In genomic region chr13:40235160-40235796, GRCh38 we compare ENCODE assay signal across 15 cellular contexts.
DNase-seq lines count a peak whose midpoint lies in the region; ATAC-seq and TF ChIP-seq lines count a peak whose summit lies in the region.
"Had no signal": no experiment of that assay in that cellular context is flagged by ENCODE, and none has a peak within 500 bp of the region (broad histone marks: within the 10 kb centered on the region; RNA-seq: fewer than 3 reads in every experiment).

No MANE protein-coding gene starts in this region.

- H3K27me3 ChIP-seq in PC-3 (ENCODE audit: low read length), result no peaks in the 10 kb centered on the region
- no peaks in the 10 kb centered on the region for H3K27me3 ChIP-seq in subcutaneous abdominal adipose tissue (ENCODE audit: control insufficient read depth in 5 of 5, insufficient read depth in 4 of 5, low read length in 5 of 5)

- H3K4me3 Mint-ChIP-seq in activated CD8-positive, alpha-beta T cell treated with anti-CD3 and anti-CD28 coated beads for 36 hours, result no peak overlapping the region
- H3K4me3 Mint-ChIP-seq in activated CD8-positive, alpha-beta T cell treated with anti-CD3 and anti-CD28 coated beads, Interleukin-2, amount 10 ng/mL, durations not matched to agents 7 days and 5 days, result no peak overlapping the region
- H3K4me3 Mint-ChIP-seq: effector memory CD8-positive, alpha-beta T cell had no signal

- intact Hi-C loops in activated CD8-positive, alpha-beta T cell treated with anti-CD3 and anti-CD28 coated beads for 36 hours (cut with micrococcal nuclease), result no loop called here
- intact Hi-C loops in PC-3 (cut with micrococcal nuclease) (no loop called here), sciatic nerve (cut with DNase I) (no loop called here)

- BruUV-seq in PC-3 (replicated peaks; lab: Mats Ljungman, UMichigan), result no TSS peak

- no peaks in the 10 kb centered on the region for H3K9me2 ChIP-seq in PC-3 (replicated peaks; ENCODE audit: low read length)

- H3K36me3 ChIP-seq in PC-3 (ENCODE audit: low read depth, low read length), result no peaks in the 10 kb centered on the region
- H3K36me3 ChIP-seq in subcutaneous abdominal adipose tissue (ENCODE audit: control insufficient read depth in 5 of 5, insufficient read depth in 5 of 5, low read length in 5 of 5), result no peaks in the 10 kb centered on the region

- CTCF ChIA-PET in activated CD8-positive, alpha-beta T cell treated with anti-CD3 and anti-CD28 coated beads for 36 hours (lab: Charles Lee), result no interaction called here
- CTCF ChIA-PET in activated CD8-positive, alpha-beta T cell treated with anti-CD3 and anti-CD28 coated beads, Interleukin-2, amount 10 ng/mL, durations not matched to agents 7 days and 5 days (lab: Charles Lee), result no interaction called here
- CTCF ChIA-PET in PC-3 (lab: Charles Lee), result no interaction called here

- no peaks in the 10 kb centered on the region for H3K27me3 Mint-ChIP-seq in activated CD8-positive, alpha-beta T cell treated with anti-CD3 and anti-CD28 coated beads for 36 hours
- no peaks in the 10 kb centered on the region for H3K27me3 Mint-ChIP-seq in activated CD8-positive, alpha-beta T cell treated with anti-CD3 and anti-CD28 coated beads, Interleukin-2, amount 10 ng/mL, durations not matched to agents 7 days and 5 days (ENCODE audit: low read depth)
- H3K27me3 Mint-ChIP-seq: effector memory CD8-positive, alpha-beta T cell had no signal

- no peaks in the 10 kb centered on the region for H3F3A ChIP-seq in PC-3 (ENCODE audit: low read length, unreplicated experiment)

- no peaks in the 10 kb centered on the region for H3K79me2 ChIP-seq in PC-3 (ENCODE audit: low read length)

- 0 out of 2 replicates have a peak overlapping the region, but pooled peaks have one; percentile 23 for H3K27ac ChIP-seq in PC-3 (ENCODE audit: low read length)
- peak overlapping the region; percentile 95 for H3K27ac ChIP-seq in subcutaneous abdominal adipose tissue (ENCODE audit: low read depth, low read length)
- H3K27ac ChIP-seq: SK-N-MC had no signal

- peaks cover 9% of the 10 kb centered on the region for H3K4me1 ChIP-seq in PC-3 (ENCODE audit: insufficient read depth, low read length)
- peaks cover 2 to 58% (median 40%) of the 10 kb centered on the region in 5 donors for H3K4me1 ChIP-seq in subcutaneous abdominal adipose tissue (ENCODE audit: control insufficient read depth in 5 of 5, insufficient read depth in 5 of 5, low read length in 5 of 5)

- H3K4me3 ChIP-seq in PC-3 (ENCODE audit: low read length), result no peak overlapping the region
- no peak overlapping the region for H3K4me3 ChIP-seq in subcutaneous abdominal adipose tissue (ENCODE audit: low read depth in 1 of 5, low read length in 5 of 5)
- H3K4me3 ChIP-seq: SK-N-MC had no signal

- no peak overlapping the region for H3K4me2 ChIP-seq in PC-3 (ENCODE audit: low read length)

- peaks cover 2% of the 10 kb centered on the region for H3K9me3 Mint-ChIP-seq in activated CD8-positive, alpha-beta T cell treated with anti-CD3 and anti-CD28 coated beads for 36 hours
- H3K9me3 Mint-ChIP-seq in activated CD8-positive, alpha-beta T cell treated with anti-CD3 and anti-CD28 coated beads, Interleukin-2, amount 10 ng/mL, durations not matched to agents 7 days and 5 days (ENCODE audit: insufficient read depth), result no peaks in the 10 kb centered on the region
- H3K9me3 Mint-ChIP-seq: effector memory CD8-positive, alpha-beta T cell had no signal

- no peak overlapping the region for H3K27ac Mint-ChIP-seq in activated CD8-positive, alpha-beta T cell treated with anti-CD3 and anti-CD28 coated beads for 36 hours
- no peak overlapping the region for H3K27ac Mint-ChIP-seq in activated CD8-positive, alpha-beta T cell treated with anti-CD3 and anti-CD28 coated beads, Interleukin-2, amount 10 ng/mL, durations not matched to agents 7 days and 5 days
- H3K27ac Mint-ChIP-seq: effector memory CD8-positive, alpha-beta T cell had no signal

- H3K36me3 Mint-ChIP-seq in activated CD8-positive, alpha-beta T cell treated with anti-CD3 and anti-CD28 coated beads for 36 hours (ENCODE audit: low read depth), result no peaks in the 10 kb centered on the region
- H3K36me3 Mint-ChIP-seq in activated CD8-positive, alpha-beta T cell treated with anti-CD3 and anti-CD28 coated beads, Interleukin-2, amount 10 ng/mL, durations not matched to agents 7 days and 5 days (ENCODE audit: low read depth), result no peaks in the 10 kb centered on the region

- H3K9ac ChIP-seq in PC-3 (ENCODE audit: low read length) (no peak overlapping the region), subcutaneous abdominal adipose tissue (ENCODE audit: low read length in 5 of 5) (no peak overlapping the region)

- H3K9me3 ChIP-seq in PC-3 (ENCODE audit: low read length) (no peaks in the 10 kb centered on the region), subcutaneous abdominal adipose tissue (ENCODE audit: control insufficient read depth in 5 of 5, low read length in 5 of 5) (no peaks in the 10 kb centered on the region)

- POLR2A ChIA-PET in activated CD8-positive, alpha-beta T cell treated with anti-CD3 and anti-CD28 coated beads for 36 hours (lab: Charles Lee), result no interaction called here
- POLR2A ChIA-PET in activated CD8-positive, alpha-beta T cell treated with anti-CD3 and anti-CD28 coated beads, Interleukin-2, amount 10 ng/mL, durations not matched to agents 7 days and 5 days (lab: Charles Lee), result no interaction called here
- POLR2A ChIA-PET in PC-3 (lab: Charles Lee; ENCODE audit: unreplicated experiment), result no interaction called here

- peaks cover 11% of the 10 kb centered on the region for H3K4me1 Mint-ChIP-seq in activated CD8-positive, alpha-beta T cell treated with anti-CD3 and anti-CD28 coated beads for 36 hours (ENCODE audit: low read depth)
- peaks cover 12% of the 10 kb centered on the region for H3K4me1 Mint-ChIP-seq in activated CD8-positive, alpha-beta T cell treated with anti-CD3 and anti-CD28 coated beads, Interleukin-2, amount 10 ng/mL, durations not matched to agents 7 days and 5 days (ENCODE audit: low read depth)

- 0 out of 2 replicates have a peak overlapping the region, but pooled peaks have one; percentile 22 for H2AFZ ChIP-seq in PC-3 (ENCODE audit: low read length)

- H4K20me1 ChIP-seq in PC-3 (ENCODE audit: low read length), result no peaks in the 10 kb centered on the region

- ATAC-seq in activated CD8-positive, alpha-beta T cell treated with anti-CD3 and anti-CD28 coated beads for 36 hours, result peak; percentile 58
- ATAC-seq in activated CD8-positive, alpha-beta T cell treated with anti-CD3 and anti-CD28 coated beads, Interleukin-2, amount 10 ng/mL, durations not matched to agents 7 days and 5 days, result no peak
- no peak for ATAC-seq in PC-3
- no peak for ATAC-seq in sciatic nerve
- ATAC-seq: effector memory CD8-positive, alpha-beta T cell had no signal

- no peak for DNase-seq in activated CD8-positive, alpha-beta T cell treated with anti-CD3 and anti-CD28 coated beads for 36 hours
- DNase-seq in activated CD8-positive, alpha-beta T cell treated with anti-CD3 and anti-CD28 coated beads, Interleukin-2, amount 10 ng/mL, durations not matched to agents 7 days and 5 days, result no peak
- DNase-seq in PC-3 (peak; percentile 68), fibroblast of gingiva (ENCODE audit: low read depth) (peak; percentile 88), LoVo (ENCODE audit: low spot score) (no peak), NCI-H2227 treated with DMSO at 0.1 percent for 48 hours (lab: John Stamatoyannopoulos, UW) (no peak), sciatic nerve (ENCODE audit: low spot score) (no peak)
- DNase-seq: activated gamma-delta T cell; effector memory CD8-positive, alpha-beta T cell; glutamatergic neuron; kidney glomerular epithelial cell; stimulated activated CD4-positive, alpha-beta T cell treated with anti-CD3 and anti-CD28 coated beads, Interleukin-2, amount 100 ng/mL, for 24 hours; stimulated activated CD8-positive, alpha-beta memory T cell treated with anti-CD3 and anti-CD28 coated beads, Interleukin-4, amount 100 ng/mL, for 48 hours had no signal

- no peak for TF ChIP-seq CTCF in activated CD8-positive, alpha-beta T cell treated with anti-CD3 and anti-CD28 coated beads for 36 hours (IDR thresholded peaks at IDR 0.05)
- no peak for TF ChIP-seq CTCF in PC-3 (conservative IDR thresholded peaks at IDR 0.05; ENCODE audit: low read depth, low read length)

Comparison
In these comparisons a context has a peak if more than half of its experiments do, and no peak if none do; other contexts are left out.
1. DNase-seq: peak in PC-3 (single experiment) and fibroblast of gingiva (single experiment); none in activated CD8-positive, alpha-beta T cell treated with anti-CD3 and anti-CD28 coated beads for 36 hours (single experiment), activated CD8-positive, alpha-beta T cell treated with anti-CD3 and anti-CD28 coated beads, Interleukin-2, amount 10 ng/mL, durations not matched to agents 7 days and 5 days (single experiment), LoVo (single experiment), NCI-H2227 treated with DMSO at 0.1 percent for 48 hours (single experiment) and sciatic nerve (single experiment).